ENCODE assay signal across 2 cellular contexts in the genomic region with DNA sequence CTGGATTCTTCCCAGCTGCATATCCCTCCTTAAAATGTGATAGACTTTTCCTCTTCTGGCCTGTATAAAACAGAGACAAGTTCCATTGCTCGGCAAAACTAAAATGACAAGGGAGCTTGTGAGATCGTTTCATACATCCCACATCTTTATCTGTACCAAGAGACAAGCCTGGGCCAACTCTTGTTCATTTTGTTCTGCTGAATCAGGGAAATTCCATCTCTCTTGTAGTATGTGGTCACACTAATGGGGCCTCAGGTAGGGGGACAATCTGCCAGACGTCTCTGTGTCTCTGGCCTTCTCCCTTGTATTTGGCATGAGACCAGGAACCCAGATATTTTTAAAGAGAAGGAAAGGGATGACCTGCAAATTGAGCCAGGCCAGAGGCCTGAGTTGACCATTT.
TF ChIP-seq lines count a peak whose summit lies in the region.

No MANE protein-coding gene starts in this region.

TF ChIP-seq in HepG2, 621 proteins besides CTCF, POLR2A, EP300 and RAD21:
- TF ChIP-seq, protein P1, sequence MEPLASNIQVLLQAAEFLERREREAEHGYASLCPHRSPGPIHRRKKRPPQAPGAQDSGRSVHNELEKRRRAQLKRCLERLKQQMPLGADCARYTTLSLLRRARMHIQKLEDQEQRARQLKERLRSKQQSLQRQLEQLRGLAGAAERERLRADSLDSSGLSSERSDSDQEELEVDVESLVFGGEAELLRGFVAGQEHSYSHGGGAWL (CRISPR knock-in tag; IDR thresholded peaks at IDR 0.05), result no peak
- TF ChIP-seq SAFB2 (CRISPR knock-in tag; IDR thresholded peaks at IDR 0.05; ENCODE audit: borderline replicate concordance, low read depth), result no peak
- TF ChIP-seq MAFK (conservative IDR thresholded peaks at IDR 0.05 in 1 of 2, IDR thresholded peaks at IDR 0.05 in 1 of 2; ENCODE audit: low read length in 2 of 2), result peak; percentile 54 to 59
- TF ChIP-seq MAFF (IDR thresholded peaks at IDR 0.05; ENCODE audit: low read depth, low read length), result peak; percentile 53; the same call in 1 of the 2 replicates
- TF ChIP-seq ZNF350 (CRISPR knock-in tag; IDR thresholded peaks at IDR 0.05; ENCODE audit: borderline replicate concordance, low read depth), result no peak
- TF ChIP-seq HMG20A (CRISPR knock-in tag; IDR thresholded peaks at IDR 0.05; ENCODE audit: borderline replicate concordance), result no peak
- TF ChIP-seq ZNF431 (CRISPR knock-in tag; IDR thresholded peaks at IDR 0.05; ENCODE audit: borderline replicate concordance, low read depth), result no peak

TF ChIP-seq in K562, 482 proteins besides CTCF, POLR2A, EP300 and RAD21:
- TF ChIP-seq, protein P2, sequence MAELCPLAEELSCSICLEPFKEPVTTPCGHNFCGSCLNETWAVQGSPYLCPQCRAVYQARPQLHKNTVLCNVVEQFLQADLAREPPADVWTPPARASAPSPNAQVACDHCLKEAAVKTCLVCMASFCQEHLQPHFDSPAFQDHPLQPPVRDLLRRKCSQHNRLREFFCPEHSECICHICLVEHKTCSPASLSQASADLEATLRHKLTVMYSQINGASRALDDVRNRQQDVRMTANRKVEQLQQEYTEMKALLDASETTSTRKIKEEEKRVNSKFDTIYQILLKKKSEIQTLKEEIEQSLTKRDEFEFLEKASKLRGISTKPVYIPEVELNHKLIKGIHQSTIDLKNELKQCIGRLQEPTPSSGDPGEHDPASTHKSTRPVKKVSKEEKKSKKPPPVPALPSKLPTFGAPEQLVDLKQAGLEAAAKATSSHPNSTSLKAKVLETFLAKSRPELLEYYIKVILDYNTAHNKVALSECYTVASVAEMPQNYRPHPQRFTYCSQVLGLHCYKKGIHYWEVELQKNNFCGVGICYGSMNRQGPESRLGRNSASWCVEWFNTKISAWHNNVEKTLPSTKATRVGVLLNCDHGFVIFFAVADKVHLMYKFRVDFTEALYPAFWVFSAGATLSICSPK (IDR thresholded peaks at IDR 0.05; ENCODE audit: borderline replicate concordance), result no peak
- TF ChIP-seq, protein P3, sequence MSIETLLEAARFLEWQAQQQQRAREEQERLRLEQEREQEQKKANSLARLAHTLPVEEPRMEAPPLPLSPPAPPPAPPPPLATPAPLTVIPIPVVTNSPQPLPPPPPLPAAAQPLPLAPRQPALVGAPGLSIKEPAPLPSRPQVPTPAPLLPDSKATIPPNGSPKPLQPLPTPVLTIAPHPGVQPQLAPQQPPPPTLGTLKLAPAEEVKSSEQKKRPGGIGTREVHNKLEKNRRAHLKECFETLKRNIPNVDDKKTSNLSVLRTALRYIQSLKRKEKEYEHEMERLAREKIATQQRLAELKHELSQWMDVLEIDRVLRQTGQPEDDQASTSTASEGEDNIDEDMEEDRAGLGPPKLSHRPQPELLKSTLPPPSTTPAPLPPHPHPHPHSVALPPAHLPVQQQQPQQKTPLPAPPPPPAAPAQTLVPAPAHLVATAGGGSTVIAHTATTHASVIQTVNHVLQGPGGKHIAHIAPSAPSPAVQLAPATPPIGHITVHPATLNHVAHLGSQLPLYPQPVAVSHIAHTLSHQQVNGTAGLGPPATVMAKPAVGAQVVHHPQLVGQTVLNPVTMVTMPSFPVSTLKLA (conservative IDR thresholded peaks at IDR 0.05), result no peak
- TF ChIP-seq PTTG1 (tag; IDR thresholded peaks at IDR 0.05; ENCODE audit: low read depth) (no peak), FOXP1 (CRISPR knock-in tag; IDR thresholded peaks at IDR 0.05) (no peak), NONO (IDR thresholded peaks at IDR 0.05; ENCODE audit: low read depth in 2 of 2, low read length in 1 of 2) (no peak), EZH2 (IDR thresholded peaks at IDR 0.05; ENCODE audit: borderline replicate concordance, low read depth, low read length) (no peak), ZNF12 (CRISPR knock-in tag; IDR thresholded peaks at IDR 0.05) (no peak), GTF2A2 (tag; IDR thresholded peaks at IDR 0.05) (no peak), PPARD (CRISPR knock-in tag; IDR thresholded peaks at IDR 0.05) (no peak), ZNF316 (IDR thresholded peaks at IDR 0.05) (0 out of 2 replicates have a peak, but pooled peaks have one; percentile 24), MAFK (IDR thresholded peaks at IDR 0.05; ENCODE audit: low read length) (no peak), C11orf30 (IDR thresholded peaks at IDR 0.05; ENCODE audit: low read depth) (peak; percentile 39; the same call in 1 of the 2 replicates), POLR2AphosphoS5 (IDR thresholded peaks at IDR 0.05; ENCODE audit: control insufficient read depth, insufficient read depth, low read depth, low read length) (no peak), ZEB2 (IDR thresholded peaks at IDR 0.05) (no peak)
- TF ChIP-seq, protein P4, sequence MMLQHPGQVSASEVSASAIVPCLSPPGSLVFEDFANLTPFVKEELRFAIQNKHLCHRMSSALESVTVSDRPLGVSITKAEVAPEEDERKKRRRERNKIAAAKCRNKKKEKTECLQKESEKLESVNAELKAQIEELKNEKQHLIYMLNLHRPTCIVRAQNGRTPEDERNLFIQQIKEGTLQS (IDR thresholded peaks at IDR 0.05), result no peak
- TF ChIP-seq, protein P4 (CRISPR knock-in tag; conservative IDR thresholded peaks at IDR 0.05), result no peak
- TF ChIP-seq, protein P5, sequence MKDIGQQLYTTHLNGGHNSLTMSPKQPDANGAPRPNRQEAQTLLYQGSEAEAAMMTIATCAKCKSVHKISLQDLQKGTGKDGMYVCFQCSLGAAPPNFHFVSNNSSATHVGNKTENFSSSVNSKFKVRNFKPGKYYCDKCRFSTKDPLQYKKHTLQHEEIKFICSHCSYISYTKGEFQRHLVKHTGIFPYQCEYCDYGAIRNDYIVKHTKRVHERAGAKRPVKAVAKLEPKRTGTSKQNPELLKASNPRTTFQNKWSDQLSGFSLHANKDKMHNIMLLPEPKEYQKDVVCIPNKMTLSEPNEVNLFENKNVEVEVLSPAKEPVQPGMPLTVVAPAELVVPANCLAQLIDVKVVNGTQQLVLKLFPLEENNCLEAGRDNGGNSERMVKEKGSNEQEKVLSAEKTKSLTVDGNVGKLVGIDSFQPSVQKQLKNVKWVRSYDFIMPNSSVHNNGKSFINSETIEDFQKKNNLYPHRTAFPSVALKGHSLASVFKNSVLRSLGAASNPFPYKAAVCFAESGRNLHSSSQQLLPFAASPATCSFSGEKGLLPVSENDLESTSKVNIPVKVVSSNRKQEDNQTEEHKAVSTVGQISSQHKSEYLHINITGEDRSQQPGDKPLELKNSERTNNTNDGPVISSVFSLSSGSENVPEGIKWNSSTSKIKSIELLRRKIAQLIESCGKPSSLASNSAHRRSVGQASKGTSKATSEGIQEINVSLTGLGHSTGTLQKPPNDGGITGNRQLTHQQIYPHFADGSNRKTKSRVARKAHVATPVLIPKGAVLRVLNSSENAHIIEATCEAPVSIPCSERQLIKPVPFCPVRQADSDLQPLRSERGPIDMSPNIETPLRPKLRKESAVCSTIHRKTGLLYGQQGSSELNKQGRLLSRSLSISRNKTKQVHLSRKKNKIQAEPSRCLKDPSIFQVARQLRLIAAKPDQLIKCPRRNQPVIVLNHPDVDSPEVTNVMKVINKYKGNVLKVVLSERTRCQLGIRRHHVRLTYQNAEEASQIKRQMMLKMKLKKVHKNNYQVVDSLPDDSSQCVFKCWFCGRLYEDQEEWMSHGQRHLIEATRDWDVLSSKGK (CRISPR knock-in tag; IDR thresholded peaks at IDR 0.05), result no peak
- TF ChIP-seq, protein P6, sequence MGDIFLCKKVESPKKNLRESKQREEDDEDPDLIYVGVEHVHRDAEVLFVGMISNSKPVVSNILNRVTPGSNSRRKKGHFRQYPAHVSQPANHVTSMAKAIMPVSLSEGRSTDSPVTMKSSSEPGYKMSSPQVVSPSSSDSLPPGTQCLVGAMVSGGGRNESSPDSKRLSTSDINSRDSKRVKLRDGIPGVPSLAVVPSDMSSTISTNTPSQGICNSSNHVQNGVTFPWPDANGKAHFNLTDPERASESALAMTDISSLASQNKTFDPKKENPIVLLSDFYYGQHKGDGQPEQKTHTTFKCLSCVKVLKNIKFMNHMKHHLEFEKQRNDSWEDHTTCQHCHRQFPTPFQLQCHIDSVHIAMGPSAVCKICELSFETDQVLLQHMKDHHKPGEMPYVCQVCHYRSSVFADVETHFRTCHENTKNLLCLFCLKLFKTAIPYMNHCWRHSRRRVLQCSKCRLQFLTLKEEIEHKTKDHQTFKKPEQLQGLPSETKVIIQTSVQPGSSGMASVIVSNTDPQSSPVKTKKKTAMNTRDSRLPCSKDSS (IDR thresholded peaks at IDR 0.05; ENCODE audit: low read depth, partially characterized antibody), result no peak
TF ChIP-seq in K562: peak in this region for 2.
